In the genomic region with DNA sequence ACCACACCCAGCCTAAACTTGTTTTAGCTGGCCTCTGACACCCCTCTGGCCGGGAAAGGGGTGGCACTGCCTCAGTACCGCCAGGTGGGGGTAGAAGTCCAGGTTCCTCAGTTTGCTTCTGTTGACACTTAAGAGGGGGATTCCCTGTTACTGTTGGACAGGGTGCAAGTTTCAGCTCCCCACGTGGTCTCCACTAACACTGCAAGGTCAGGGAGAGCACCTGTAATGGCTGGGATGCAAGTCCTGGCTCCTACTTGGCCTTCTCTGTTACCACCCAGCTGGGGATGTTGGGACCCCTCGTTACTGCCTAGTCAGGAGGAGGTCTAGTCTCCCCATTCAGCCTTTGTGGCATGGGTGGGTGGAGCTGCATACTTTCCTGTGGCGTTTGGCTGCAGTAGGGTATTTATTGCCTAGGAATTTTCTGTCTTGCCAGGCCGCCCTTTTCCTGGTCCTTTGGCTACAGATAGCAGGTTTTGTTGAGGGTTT, we compare ENCODE assay signal across 11 cellular contexts. TPM values are rescaled to one million over a fixed set of nuclear protein-coding genes. Genes with fewer than 3 reads are reported as not detected.
DNase-seq lines count a peak whose midpoint lies in the region; ATAC-seq and TF ChIP-seq lines count a peak whose summit lies in the region.
"Had no signal": no experiment of that assay in that cellular context is flagged by ENCODE, and none has a peak within 500 bp of the region (broad histone marks: within the 10 kb centered on the region; RNA-seq: fewer than 3 reads in every experiment).

No MANE protein-coding gene starts in this region.

- no peaks in the 10 kb centered on the region for H3K36me3 Mint-ChIP-seq in GM23338 (ENCODE audit: low read depth)

- no peaks in the 10 kb centered on the region for H3K36me3 ChIP-seq in GM23338 (ENCODE audit: insufficient read depth)
- H3K36me3 ChIP-seq in iPS-15b (ENCODE audit: control insufficient read depth, insufficient read depth, low read length) = no peaks in the 10 kb centered on the region
- H3K36me3 ChIP-seq in spleen = no peaks in the 10 kb centered on the region

- no peak overlapping the region for H3K4me2 ChIP-seq in GM23338

- H3K27me3 ChIP-seq in GM23338 (ENCODE audit: insufficient read depth) (no peaks in the 10 kb centered on the region), iPS-15b (ENCODE audit: control insufficient read depth, insufficient read depth, low read length) (no peaks in the 10 kb centered on the region), spleen (replicated peaks in 1 of 7) (no peaks in the 10 kb centered on the region)
- H3K27me3 ChIP-seq: dorsolateral prefrontal cortex had no signal

- H2AFZ ChIP-seq in GM23338 = peak overlapping the region; percentile 56; the same call in 1 of the 2 replicates

- no peaks in the 10 kb centered on the region for H3F3A ChIP-seq in GM23338 (replicated peaks; ENCODE audit: low read depth)

- H3K4me3 ChIP-seq in GM23338 = no peak overlapping the region
- H3K4me3 ChIP-seq in astrocyte of the cerebellum (ENCODE audit: low read depth, low read length) = no peak overlapping the region
- H3K4me3 ChIP-seq in iPS-15b (ENCODE audit: low read depth, low read length) = no peak overlapping the region
- H3K4me3 ChIP-seq in spleen = no peak overlapping the region
- H3K4me3 ChIP-seq: dorsolateral prefrontal cortex had no signal

- H3K9ac ChIP-seq in iPS-15b (ENCODE audit: low read depth, low read length) = peak overlapping the region; percentile 1

- in situ Hi-C loops in astrocyte of the cerebellum (cut with HindIII; ENCODE audit: low sequenced_read_pairs) = no loop called here

- DNase-seq in GM23338 (ENCODE audit: low spot score) = peak; percentile 84
- DNase-seq in astrocyte of the cerebellum (ENCODE audit: low read depth) = no peak
- peak; percentile 27 for DNase-seq in spleen
- DNase-seq in GM19240 (ENCODE audit: insufficient read length, low spot score) = no peak
- DNase-seq in Kasumi-1 (lab: John Stamatoyannopoulos, UW) = no peak
- no peak for DNase-seq in kidney glomerular epithelial cell (lab: John Stamatoyannopoulos, UW)
- DNase-seq: activated CD4-positive, CD25-positive, alpha-beta regulatory T cell had no signal

- no peaks in the 10 kb centered on the region for H3K9me3 Mint-ChIP-seq in GM23338
- H3K9me3 Mint-ChIP-seq: activated T-helper 1 cell treated with anti-CD3 and anti-CD28 coated beads, Interleukin-12 subunit alpha, Interleukin-12 subunit beta, Interleukin-2, Interleukin-4 antibody, amounts not matched to agents 30 ng/mL and 10 ng/mL and 1 ng/mL, durations not matched to agents 14 hours and 24 hours and 36 hours had no signal

- H3K9me3 ChIP-seq in iPS-15b (ENCODE audit: control insufficient read depth, insufficient read depth, low read length) = no peaks in the 10 kb centered on the region
- H3K9me3 ChIP-seq in spleen = no peaks in the 10 kb centered on the region

- no peaks in the 10 kb centered on the region for H4K20me1 ChIP-seq in GM23338 (replicated peaks; ENCODE audit: insufficient read depth)

- no peaks in the 10 kb centered on the region for H3K79me2 ChIP-seq in GM23338 (replicated peaks; ENCODE audit: insufficient read depth)

- H3K27ac ChIP-seq in GM23338 (ENCODE audit: low read depth) (no peak overlapping the region), spleen (peak overlapping the region; percentile 7 to 84 (median 80))
- H3K27ac ChIP-seq: dorsolateral prefrontal cortex had no signal

- peaks cover 3% of the 10 kb centered on the region; the same call in 1 of the 2 replicates for H3K4me1 ChIP-seq in GM23338 (ENCODE audit: insufficient read depth)
- peaks cover 7% of the 10 kb centered on the region for H3K4me1 ChIP-seq in iPS-15b (ENCODE audit: control insufficient read depth, insufficient read depth, low read length)
- peaks cover 0 to 48% (median 35%) of the 10 kb centered on the region in 6 donors for H3K4me1 ChIP-seq in spleen

- H3K27ac Mint-ChIP-seq in GM23338 = no peak overlapping the region
- H3K27ac Mint-ChIP-seq: activated T-helper 1 cell treated with anti-CD3 and anti-CD28 coated beads, Interleukin-12 subunit alpha, Interleukin-12 subunit beta, Interleukin-2, Interleukin-4 antibody, amounts not matched to agents 30 ng/mL and 10 ng/mL and 1 ng/mL, durations not matched to agents 14 hours and 24 hours and 36 hours had no signal

- peak; percentile 97 for ATAC-seq in GM23338
- no peak for ATAC-seq in GM19455 (IDR thresholded peaks at IDR 0.05; ENCODE audit: unreplicated experiment)

- WGBS in spleen, 5 donors = 52 to 86% (median 69%) methylated on average over 5 to 6 of the region's 6 CpGs

- no peak for TF ChIP-seq POLR2A in spleen (IDR thresholded peaks at IDR 0.05)

- intact Hi-C loops in spleen (cut with DNase I; ENCODE audit: low total_unique reads) = no loop called here

- H3K4me3 Mint-ChIP-seq in GM23338 = no peak overlapping the region
- H3K4me3 Mint-ChIP-seq: activated T-helper 1 cell treated with anti-CD3 and anti-CD28 coated beads, Interleukin-12 subunit alpha, Interleukin-12 subunit beta, Interleukin-2, Interleukin-4 antibody, amounts not matched to agents 30 ng/mL and 10 ng/mL and 1 ng/mL, durations not matched to agents 14 hours and 24 hours and 36 hours had no signal

- no peaks in the 10 kb centered on the region for H3K9me2 ChIP-seq in GM23338 (ENCODE audit: insufficient read depth)

- H3K4me1 Mint-ChIP-seq in GM23338 = peaks cover 6% of the 10 kb centered on the region

- TF ChIP-seq CTCF in GM23338 (conservative IDR thresholded peaks at IDR 0.05; ENCODE audit: low read depth in 2 of 2) = peak; percentile 74 to 83
- TF ChIP-seq CTCF in astrocyte of the cerebellum (IDR thresholded peaks at IDR 0.05; ENCODE audit: low read depth, low read length, missing control alignments) = peak; percentile 20
- peak in 2 of 11 experiments; percentile 12 to 15 for TF ChIP-seq CTCF in spleen (IDR thresholded peaks at IDR 0.05 in 8 of 11, conservative IDR thresholded peaks at IDR 0.05 in 3 of 11)

- peaks cover 4% of the 10 kb centered on the region for H3K27me3 Mint-ChIP-seq in GM23338 (ENCODE audit: insufficient read depth, low read depth, poor library complexity)

TF ChIP-seq in GM23338, 12 proteins besides CTCF, POLR2A, EP300 and RAD21:
- TF ChIP-seq EZH2 (IDR thresholded peaks at IDR 0.05; ENCODE audit: low read depth, unreplicated experiment) = no peak

RNA-seq across cellular contexts. Expression of a gene that starts 10.6 kb away (rescaled TPM):
- total RNA-seq in GM23338 (2014; rRNA removed; shearing (Covaris generic)) = 2.6 and 7.7 TPM in 2 replicates
- polyA plus RNA-seq in GM23338 (2016; fragmentation: Nextera tagmentation; extraction: Ambion mirVana) (9.4 and 9.7 TPM in 2 replicates), spleen (10 to 100 TPM; 16.1 to 48.4 (median 17.8) TPM)
- total RNA-seq in spleen = 10 to 100 TPM; 10.1 to 41.0 (median 21.8) TPM
- total RNA-seq: activated T-helper 1 cell treated with anti-CD3 and anti-CD28 coated beads, Interleukin-12 subunit alpha, Interleukin-12 subunit beta, Interleukin-2, Interleukin-4 antibody, amounts not matched to agents 30 ng/mL and 10 ng/mL and 1 ng/mL, durations not matched to agents 14 hours and 24 hours and 36 hours had no signal

RNA-seq across cellular contexts. Expression of a gene that starts 13.4 kb away (rescaled TPM):
- total RNA-seq in GM23338 (2014; rRNA removed; shearing (Covaris generic)) = 1.5 and 4.1 TPM in 2 replicates
- 0.38 and 0.42 TPM in 2 replicates for polyA plus RNA-seq in GM23338 (2016; fragmentation: Nextera tagmentation; extraction: Ambion mirVana)
- total RNA-seq in spleen = 1 to 10 TPM; 2.3 to 7.6 (median 2.7) TPM
- polyA plus RNA-seq in spleen = 1 to 10 TPM; 1.3 to 5.9 (median 2.2) TPM
- total RNA-seq: activated T-helper 1 cell treated with anti-CD3 and anti-CD28 coated beads, Interleukin-12 subunit alpha, Interleukin-12 subunit beta, Interleukin-2, Interleukin-4 antibody, amounts not matched to agents 30 ng/mL and 10 ng/mL and 1 ng/mL, durations not matched to agents 14 hours and 24 hours and 36 hours had no signal

RNA-seq across cellular contexts. Expression of a gene that starts 19.3 kb away (rescaled TPM):
- 40.8 and 53.1 TPM in 2 replicates for total RNA-seq in GM23338 (2014; rRNA removed; shearing (Covaris generic))
- polyA plus RNA-seq in GM23338 (2016; fragmentation: Nextera tagmentation; extraction: Ambion mirVana) (15.5 and 15.6 TPM in 2 replicates), spleen (10 to 100 TPM in 1 of 3 donors, 1 to 10 TPM in 2; 5.7 to 15.1 (median 6.9) TPM)
- total RNA-seq in spleen = 10 to 100 TPM; 23.1 to 56.2 (median 34.4) TPM

RNA-seq across cellular contexts. Expression of a gene that starts 35.1 kb away (rescaled TPM):
- 47.2 and 63.5 TPM in 2 replicates for total RNA-seq in GM23338 (2014; rRNA removed; shearing (Covaris generic))
- polyA plus RNA-seq in GM23338 (2016; fragmentation: Nextera tagmentation; extraction: Ambion mirVana) = 28.6 and 35.2 TPM in 2 replicates
- 10 to 100 TPM in 1 of 7 donors, 1 to 10 TPM in 6; 6.4 to 14.1 (median 7.3) TPM for total RNA-seq in spleen
- 1 to 10 TPM; 4.3 to 8.1 (median 5.8) TPM for polyA plus RNA-seq in spleen

Comparison
In these comparisons a context has a peak if more than half of its experiments do, and no peak if none do; other contexts are left out.
1. DNase-seq: peak in GM23338 (single experiment) and spleen (single experiment); none in astrocyte of the cerebellum (single experiment), GM19240 (single experiment), Kasumi-1 (0 of 2) and kidney glomerular epithelial cell (single experiment).